6 cellular contexts compared by ENCODE assay signal in the genomic region with DNA sequence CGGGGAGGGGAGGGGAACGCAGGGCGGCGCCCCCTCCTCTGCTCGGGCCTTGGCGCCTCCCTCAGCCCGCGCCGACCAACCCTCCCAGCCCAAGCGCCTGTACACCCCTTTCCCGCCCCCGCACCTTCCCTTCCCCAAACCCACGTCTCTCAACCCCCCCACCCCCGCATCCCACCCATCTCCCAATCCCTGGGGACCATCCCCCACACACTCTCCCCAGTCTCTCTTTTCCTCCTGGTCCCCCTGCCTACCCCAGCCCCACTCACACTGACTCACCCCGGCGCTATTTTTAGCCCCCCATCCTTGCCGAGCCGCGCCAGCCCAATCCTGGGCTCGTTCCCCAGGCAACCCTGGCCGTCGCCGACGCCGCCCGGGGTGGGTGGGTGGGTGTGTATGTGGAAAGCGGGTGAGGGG. TPM values are rescaled to one million over a fixed set of nuclear protein-coding genes. Genes with fewer than 3 reads are reported as not detected.
A peak's percentile ranks its signal among the peaks of the same experiment; 100 is the strongest.
DNase-seq lines count a peak whose midpoint lies in the region; ATAC-seq and TF ChIP-seq lines count a peak whose summit lies in the region.

No MANE protein-coding gene starts in this region.

- peaks cover 6 to 55% of the 10 kb centered on the region in 2 donors for H3K4me1 ChIP-seq in uterus

- no peak for TF ChIP-seq CTCF in uterus (IDR thresholded peaks at IDR 0.05)

- ATAC-seq in SK-N-SH treated with all-trans-retinoic acid at 6 μM for 48 hours (peak; percentile 13), GM18867 (IDR thresholded peaks at IDR 0.05; ENCODE audit: unreplicated experiment) (no peak), GM19397 (IDR thresholded peaks at IDR 0.05; ENCODE audit: unreplicated experiment) (no peak)

- DNase-seq in EH (ENCODE audit: low read depth), result peak; percentile 70
- peak; percentile 86 to 90 for DNase-seq in uterus

- no peaks in the 10 kb centered on the region for H3K27me3 ChIP-seq in uterus

- no peak for TF ChIP-seq POLR2A in uterus (IDR thresholded peaks at IDR 0.05)

- peak overlapping the region; percentile 97 for H3K27ac ChIP-seq in uterus

- H3K36me3 ChIP-seq in uterus, result no peaks in the 10 kb centered on the region

- H3K4me3 ChIP-seq in iPS-18c (ENCODE audit: insufficient read depth, low read depth, low read length), result peak overlapping the region; percentile 87
- peak overlapping the region; percentile 58 to 87 for H3K4me3 ChIP-seq in uterus

- peaks cover 2% of the 10 kb centered on the region for H3K9me3 ChIP-seq in iPS-18c (ENCODE audit: control insufficient read depth, insufficient read depth, low read length)
- H3K9me3 ChIP-seq in uterus, result no peaks in the 10 kb centered on the region

- intact Hi-C loops in uterus (cut with DNase I; ENCODE audit: low total_unique reads), result no loop called here

TF ChIP-seq in SK-N-SH treated with all-trans-retinoic acid at 6 μM for 48 hours, 23 proteins besides CTCF, POLR2A, EP300 and RAD21:
- TF ChIP-seq TOX (CRISPR knock-in tag; IDR thresholded peaks at IDR 0.05; ENCODE audit: borderline replicate concordance), result no peak
- TF ChIP-seq CSDC2 (CRISPR knock-in tag; IDR thresholded peaks at IDR 0.05), result no peak
- TF ChIP-seq ZNF565 (CRISPR knock-in tag; conservative IDR thresholded peaks at IDR 0.05; ENCODE audit: low read depth), result no peak
- no peak for TF ChIP-seq SNAI2 (CRISPR knock-in tag; IDR thresholded peaks at IDR 0.05)
- TF ChIP-seq, protein P1, sequence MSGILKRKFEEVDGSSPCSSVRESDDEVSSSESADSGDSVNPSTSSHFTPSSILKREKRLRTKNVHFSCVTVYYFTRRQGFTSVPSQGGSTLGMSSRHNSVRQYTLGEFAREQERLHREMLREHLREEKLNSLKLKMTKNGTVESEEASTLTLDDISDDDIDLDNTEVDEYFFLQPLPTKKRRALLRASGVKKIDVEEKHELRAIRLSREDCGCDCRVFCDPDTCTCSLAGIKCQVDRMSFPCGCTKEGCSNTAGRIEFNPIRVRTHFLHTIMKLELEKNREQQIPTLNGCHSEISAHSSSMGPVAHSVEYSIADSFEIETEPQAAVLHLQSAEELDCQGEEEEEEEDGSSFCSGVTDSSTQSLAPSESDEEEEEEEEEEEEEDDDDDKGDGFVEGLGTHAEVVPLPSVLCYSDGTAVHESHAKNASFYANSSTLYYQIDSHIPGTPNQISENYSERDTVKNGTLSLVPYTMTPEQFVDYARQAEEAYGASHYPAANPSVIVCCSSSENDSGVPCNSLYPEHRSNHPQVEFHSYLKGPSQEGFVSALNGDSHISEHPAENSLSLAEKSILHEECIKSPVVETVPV (CRISPR knock-in tag; IDR thresholded peaks at IDR 0.05), result no peak
- no peak for TF ChIP-seq ESRRG (CRISPR knock-in tag; IDR thresholded peaks at IDR 0.05)
- TF ChIP-seq, protein P2, sequence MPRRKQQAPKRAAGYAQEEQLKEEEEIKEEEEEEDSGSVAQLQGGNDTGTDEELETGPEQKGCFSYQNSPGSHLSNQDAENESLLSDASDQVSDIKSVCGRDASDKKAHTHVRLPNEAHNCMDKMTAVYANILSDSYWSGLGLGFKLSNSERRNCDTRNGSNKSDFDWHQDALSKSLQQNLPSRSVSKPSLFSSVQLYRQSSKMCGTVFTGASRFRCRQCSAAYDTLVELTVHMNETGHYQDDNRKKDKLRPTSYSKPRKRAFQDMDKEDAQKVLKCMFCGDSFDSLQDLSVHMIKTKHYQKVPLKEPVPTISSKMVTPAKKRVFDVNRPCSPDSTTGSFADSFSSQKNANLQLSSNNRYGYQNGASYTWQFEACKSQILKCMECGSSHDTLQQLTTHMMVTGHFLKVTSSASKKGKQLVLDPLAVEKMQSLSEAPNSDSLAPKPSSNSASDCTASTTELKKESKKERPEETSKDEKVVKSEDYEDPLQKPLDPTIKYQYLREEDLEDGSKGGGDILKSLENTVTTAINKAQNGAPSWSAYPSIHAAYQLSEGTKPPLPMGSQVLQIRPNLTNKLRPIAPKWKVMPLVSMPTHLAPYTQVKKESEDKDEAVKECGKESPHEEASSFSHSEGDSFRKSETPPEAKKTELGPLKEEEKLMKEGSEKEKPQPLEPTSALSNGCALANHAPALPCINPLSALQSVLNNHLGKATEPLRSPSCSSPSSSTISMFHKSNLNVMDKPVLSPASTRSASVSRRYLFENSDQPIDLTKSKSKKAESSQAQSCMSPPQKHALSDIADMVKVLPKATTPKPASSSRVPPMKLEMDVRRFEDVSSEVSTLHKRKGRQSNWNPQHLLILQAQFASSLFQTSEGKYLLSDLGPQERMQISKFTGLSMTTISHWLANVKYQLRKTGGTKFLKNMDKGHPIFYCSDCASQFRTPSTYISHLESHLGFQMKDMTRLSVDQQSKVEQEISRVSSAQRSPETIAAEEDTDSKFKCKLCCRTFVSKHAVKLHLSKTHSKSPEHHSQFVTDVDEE (CRISPR knock-in tag; IDR thresholded peaks at IDR 0.05), result no peak
- no peak for TF ChIP-seq BACH2 (CRISPR knock-in tag; IDR thresholded peaks at IDR 0.05; ENCODE audit: borderline replicate concordance)
- no peak for TF ChIP-seq GLIS3 (CRISPR knock-in tag; IDR thresholded peaks at IDR 0.05)
- TF ChIP-seq, protein P3, sequence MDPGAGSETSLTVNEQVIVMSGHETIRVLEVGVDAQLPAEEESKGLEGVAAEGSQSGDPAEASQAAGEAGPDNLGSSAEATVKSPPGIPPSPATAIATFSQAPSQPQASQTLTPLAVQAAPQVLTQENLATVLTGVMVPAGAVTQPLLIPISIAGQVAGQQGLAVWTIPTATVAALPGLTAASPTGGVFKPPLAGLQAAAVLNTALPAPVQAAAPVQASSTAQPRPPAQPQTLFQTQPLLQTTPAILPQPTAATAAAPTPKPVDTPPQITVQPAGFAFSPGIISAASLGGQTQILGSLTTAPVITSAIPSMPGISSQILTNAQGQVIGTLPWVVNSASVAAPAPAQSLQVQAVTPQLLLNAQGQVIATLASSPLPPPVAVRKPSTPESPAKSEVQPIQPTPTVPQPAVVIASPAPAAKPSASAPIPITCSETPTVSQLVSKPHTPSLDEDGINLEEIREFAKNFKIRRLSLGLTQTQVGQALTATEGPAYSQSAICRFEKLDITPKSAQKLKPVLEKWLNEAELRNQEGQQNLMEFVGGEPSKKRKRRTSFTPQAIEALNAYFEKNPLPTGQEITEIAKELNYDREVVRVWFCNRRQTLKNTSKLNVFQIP (CRISPR knock-in tag; IDR thresholded peaks at IDR 0.05; ENCODE audit: borderline replicate concordance, low read depth), result no peak
- TF ChIP-seq ARNTL (CRISPR knock-in tag; IDR thresholded peaks at IDR 0.05; ENCODE audit: borderline replicate concordance, low read depth), result no peak

RNA-seq across cellular contexts. Expression of a gene that starts 11.7 kb away (rescaled TPM):
- 100 to 1,000 TPM in 1 of 4 donors, 10 to 100 TPM in 3; 28.7 to 155 (median 47.4) TPM for total RNA-seq in uterus

RNA-seq across cellular contexts. Expression of a gene that starts 21.2 kb away (rescaled TPM):
- under 1 TPM in 1 of 4 donors, not detected in 3; 0.14 TPM for total RNA-seq in uterus

RNA-seq across cellular contexts. Expression of a gene that starts 21.7 kb away (rescaled TPM):
- total RNA-seq in uterus, result 10 to 100 TPM in 2 of 4 donors, 1 to 10 TPM in 1, not detected in 1; 5.6 to 35.0 (median 19.4) TPM

RNA-seq across cellular contexts. Expression of a gene that starts 25.8 kb away (rescaled TPM):
- 100 to 1,000 TPM in 1 of 4 donors, 10 to 100 TPM in 3; 14.1 to 141 (median 42.9) TPM for total RNA-seq in uterus

RNA-seq across cellular contexts. Expression of a gene that starts 32.3 kb away (rescaled TPM):
- under 1 TPM in 1 of 4 donors, not detected in 3; 0.69 TPM for total RNA-seq in uterus
